ENCODE assay signal across 1 cellular context in the genomic region with DNA sequence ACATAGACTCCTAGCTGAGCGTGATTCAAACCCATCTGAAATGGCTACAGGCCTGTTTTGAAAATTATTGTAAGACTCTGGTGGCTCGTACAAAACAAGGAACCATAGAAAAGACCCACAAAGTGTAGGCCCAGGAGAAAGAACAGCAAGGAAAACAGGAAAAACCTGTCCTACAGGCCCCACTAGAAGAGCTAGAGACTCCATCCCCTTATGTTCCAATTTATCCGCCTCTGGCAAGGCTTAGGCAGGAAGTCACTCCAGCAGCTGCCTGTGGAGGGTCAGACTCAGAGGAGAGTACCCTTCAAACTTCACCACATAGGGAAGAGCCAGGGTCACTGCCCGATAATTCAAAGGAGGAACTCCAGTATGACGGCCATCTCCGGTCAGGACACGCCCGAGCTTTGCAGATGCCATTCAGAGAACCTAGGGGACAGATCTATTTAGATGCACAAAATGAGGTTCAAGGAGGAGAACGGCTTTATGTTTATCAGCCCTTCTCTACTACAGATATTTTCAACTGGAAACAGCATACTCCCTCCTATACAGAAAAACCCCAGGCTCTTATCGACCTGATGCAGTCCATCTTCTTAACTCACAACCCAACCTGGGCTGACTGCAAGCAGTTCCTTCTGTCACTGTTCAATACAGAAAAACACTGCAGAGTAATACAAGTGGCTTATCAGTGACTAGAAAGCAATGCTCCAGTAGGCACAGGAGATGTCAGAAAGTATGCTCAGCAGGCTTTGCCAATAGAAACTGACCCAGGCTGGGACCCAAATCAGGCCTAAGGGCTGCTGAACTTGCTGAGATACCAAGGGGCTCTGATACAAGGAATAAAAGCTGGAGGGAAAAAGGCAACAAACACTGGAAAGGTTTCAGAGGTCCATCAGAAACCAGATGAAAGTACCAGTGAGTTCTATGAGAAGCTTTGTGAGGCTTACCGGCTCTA.
TF ChIP-seq lines count a peak whose summit lies in the region.

No MANE protein-coding gene starts in this region.

TF ChIP-seq in K562, 482 proteins besides CTCF, POLR2A, EP300 and RAD21 (continued from another document and continues in another):
- TF ChIP-seq, protein P1, sequence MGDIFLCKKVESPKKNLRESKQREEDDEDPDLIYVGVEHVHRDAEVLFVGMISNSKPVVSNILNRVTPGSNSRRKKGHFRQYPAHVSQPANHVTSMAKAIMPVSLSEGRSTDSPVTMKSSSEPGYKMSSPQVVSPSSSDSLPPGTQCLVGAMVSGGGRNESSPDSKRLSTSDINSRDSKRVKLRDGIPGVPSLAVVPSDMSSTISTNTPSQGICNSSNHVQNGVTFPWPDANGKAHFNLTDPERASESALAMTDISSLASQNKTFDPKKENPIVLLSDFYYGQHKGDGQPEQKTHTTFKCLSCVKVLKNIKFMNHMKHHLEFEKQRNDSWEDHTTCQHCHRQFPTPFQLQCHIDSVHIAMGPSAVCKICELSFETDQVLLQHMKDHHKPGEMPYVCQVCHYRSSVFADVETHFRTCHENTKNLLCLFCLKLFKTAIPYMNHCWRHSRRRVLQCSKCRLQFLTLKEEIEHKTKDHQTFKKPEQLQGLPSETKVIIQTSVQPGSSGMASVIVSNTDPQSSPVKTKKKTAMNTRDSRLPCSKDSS (IDR thresholded peaks at IDR 0.05; ENCODE audit: low read depth, partially characterized antibody): no peak
- TF ChIP-seq FOXK2 (conservative IDR thresholded peaks at IDR 0.05 in 1 of 2, IDR thresholded peaks at IDR 0.05 in 1 of 2; ENCODE audit: low read depth in 2 of 2) (peak in 1 of 2 experiments; percentile 55; a peak in 1 of 4 replicates), MAFG (tag; conservative IDR thresholded peaks at IDR 0.05) (no peak), ZNF408 (CRISPR knock-in tag; IDR thresholded peaks at IDR 0.05; ENCODE audit: low read depth) (no peak), ELF1 (tag; IDR thresholded peaks at IDR 0.05) (no peak), ZNF507 (tag; conservative IDR thresholded peaks at IDR 0.05) (no peak), XRCC3 (IDR thresholded peaks at IDR 0.05) (no peak), JUND (IDR thresholded peaks at IDR 0.05; ENCODE audit: borderline replicate concordance, low read depth, low read length) (no peak), JUND (tag; IDR thresholded peaks at IDR 0.05; ENCODE audit: borderline replicate concordance, low read depth, low read length) (no peak), ZNF431 (CRISPR knock-in tag; IDR thresholded peaks at IDR 0.05) (no peak), CREBBP (IDR thresholded peaks at IDR 0.05; ENCODE audit: low read depth, low read length) (no peak), FOXM1 (IDR thresholded peaks at IDR 0.05; ENCODE audit: low read depth) (peak; percentile 71; the same call in 1 of the 2 replicates), FOXM1 (CRISPR knock-in tag; IDR thresholded peaks at IDR 0.05; ENCODE audit: low read depth) (no peak), PRMT5 (CRISPR knock-in tag; IDR thresholded peaks at IDR 0.05) (no peak), ZEB2 (IDR thresholded peaks at IDR 0.05) (peak; percentile 73; the same call in 1 of the 2 replicates), ETV5 (CRISPR knock-in tag; IDR thresholded peaks at IDR 0.05; ENCODE audit: low read depth) (0 out of 2 replicates have a peak, but pooled peaks have one; percentile 64), KAT8 (IDR thresholded peaks at IDR 0.05; ENCODE audit: low read depth) (no peak)
- TF ChIP-seq, protein P2, sequence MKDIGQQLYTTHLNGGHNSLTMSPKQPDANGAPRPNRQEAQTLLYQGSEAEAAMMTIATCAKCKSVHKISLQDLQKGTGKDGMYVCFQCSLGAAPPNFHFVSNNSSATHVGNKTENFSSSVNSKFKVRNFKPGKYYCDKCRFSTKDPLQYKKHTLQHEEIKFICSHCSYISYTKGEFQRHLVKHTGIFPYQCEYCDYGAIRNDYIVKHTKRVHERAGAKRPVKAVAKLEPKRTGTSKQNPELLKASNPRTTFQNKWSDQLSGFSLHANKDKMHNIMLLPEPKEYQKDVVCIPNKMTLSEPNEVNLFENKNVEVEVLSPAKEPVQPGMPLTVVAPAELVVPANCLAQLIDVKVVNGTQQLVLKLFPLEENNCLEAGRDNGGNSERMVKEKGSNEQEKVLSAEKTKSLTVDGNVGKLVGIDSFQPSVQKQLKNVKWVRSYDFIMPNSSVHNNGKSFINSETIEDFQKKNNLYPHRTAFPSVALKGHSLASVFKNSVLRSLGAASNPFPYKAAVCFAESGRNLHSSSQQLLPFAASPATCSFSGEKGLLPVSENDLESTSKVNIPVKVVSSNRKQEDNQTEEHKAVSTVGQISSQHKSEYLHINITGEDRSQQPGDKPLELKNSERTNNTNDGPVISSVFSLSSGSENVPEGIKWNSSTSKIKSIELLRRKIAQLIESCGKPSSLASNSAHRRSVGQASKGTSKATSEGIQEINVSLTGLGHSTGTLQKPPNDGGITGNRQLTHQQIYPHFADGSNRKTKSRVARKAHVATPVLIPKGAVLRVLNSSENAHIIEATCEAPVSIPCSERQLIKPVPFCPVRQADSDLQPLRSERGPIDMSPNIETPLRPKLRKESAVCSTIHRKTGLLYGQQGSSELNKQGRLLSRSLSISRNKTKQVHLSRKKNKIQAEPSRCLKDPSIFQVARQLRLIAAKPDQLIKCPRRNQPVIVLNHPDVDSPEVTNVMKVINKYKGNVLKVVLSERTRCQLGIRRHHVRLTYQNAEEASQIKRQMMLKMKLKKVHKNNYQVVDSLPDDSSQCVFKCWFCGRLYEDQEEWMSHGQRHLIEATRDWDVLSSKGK (CRISPR knock-in tag; IDR thresholded peaks at IDR 0.05): no peak
- TF ChIP-seq, protein P3, sequence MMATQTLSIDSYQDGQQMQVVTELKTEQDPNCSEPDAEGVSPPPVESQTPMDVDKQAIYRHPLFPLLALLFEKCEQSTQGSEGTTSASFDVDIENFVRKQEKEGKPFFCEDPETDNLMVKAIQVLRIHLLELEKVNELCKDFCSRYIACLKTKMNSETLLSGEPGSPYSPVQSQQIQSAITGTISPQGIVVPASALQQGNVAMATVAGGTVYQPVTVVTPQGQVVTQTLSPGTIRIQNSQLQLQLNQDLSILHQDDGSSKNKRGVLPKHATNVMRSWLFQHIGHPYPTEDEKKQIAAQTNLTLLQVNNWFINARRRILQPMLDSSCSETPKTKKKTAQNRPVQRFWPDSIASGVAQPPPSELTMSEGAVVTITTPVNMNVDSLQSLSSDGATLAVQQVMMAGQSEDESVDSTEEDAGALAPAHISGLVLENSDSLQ (IDR thresholded peaks at IDR 0.05): peak; percentile 58
- TF ChIP-seq, protein P4, sequence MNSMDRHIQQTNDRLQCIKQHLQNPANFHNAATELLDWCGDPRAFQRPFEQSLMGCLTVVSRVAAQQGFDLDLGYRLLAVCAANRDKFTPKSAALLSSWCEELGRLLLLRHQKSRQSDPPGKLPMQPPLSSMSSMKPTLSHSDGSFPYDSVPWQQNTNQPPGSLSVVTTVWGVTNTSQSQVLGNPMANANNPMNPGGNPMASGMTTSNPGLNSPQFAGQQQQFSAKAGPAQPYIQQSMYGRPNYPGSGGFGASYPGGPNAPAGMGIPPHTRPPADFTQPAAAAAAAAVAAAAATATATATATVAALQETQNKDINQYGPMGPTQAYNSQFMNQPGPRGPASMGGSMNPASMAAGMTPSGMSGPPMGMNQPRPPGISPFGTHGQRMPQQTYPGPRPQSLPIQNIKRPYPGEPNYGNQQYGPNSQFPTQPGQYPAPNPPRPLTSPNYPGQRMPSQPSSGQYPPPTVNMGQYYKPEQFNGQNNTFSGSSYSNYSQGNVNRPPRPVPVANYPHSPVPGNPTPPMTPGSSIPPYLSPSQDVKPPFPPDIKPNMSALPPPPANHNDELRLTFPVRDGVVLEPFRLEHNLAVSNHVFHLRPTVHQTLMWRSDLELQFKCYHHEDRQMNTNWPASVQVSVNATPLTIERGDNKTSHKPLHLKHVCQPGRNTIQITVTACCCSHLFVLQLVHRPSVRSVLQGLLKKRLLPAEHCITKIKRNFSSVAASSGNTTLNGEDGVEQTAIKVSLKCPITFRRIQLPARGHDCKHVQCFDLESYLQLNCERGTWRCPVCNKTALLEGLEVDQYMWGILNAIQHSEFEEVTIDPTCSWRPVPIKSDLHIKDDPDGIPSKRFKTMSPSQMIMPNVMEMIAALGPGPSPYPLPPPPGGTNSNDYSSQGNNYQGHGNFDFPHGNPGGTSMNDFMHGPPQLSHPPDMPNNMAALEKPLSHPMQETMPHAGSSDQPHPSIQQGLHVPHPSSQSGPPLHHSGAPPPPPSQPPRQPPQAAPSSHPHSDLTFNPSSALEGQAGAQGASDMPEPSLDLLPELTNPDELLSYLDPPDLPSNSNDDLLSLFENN (IDR thresholded peaks at IDR 0.05; ENCODE audit: low read depth in 2 of 2, low read length in 2 of 2): peak in 1 of 2 experiments; percentile 55; a peak in 1 of 4 replicates
- TF ChIP-seq, protein P5, sequence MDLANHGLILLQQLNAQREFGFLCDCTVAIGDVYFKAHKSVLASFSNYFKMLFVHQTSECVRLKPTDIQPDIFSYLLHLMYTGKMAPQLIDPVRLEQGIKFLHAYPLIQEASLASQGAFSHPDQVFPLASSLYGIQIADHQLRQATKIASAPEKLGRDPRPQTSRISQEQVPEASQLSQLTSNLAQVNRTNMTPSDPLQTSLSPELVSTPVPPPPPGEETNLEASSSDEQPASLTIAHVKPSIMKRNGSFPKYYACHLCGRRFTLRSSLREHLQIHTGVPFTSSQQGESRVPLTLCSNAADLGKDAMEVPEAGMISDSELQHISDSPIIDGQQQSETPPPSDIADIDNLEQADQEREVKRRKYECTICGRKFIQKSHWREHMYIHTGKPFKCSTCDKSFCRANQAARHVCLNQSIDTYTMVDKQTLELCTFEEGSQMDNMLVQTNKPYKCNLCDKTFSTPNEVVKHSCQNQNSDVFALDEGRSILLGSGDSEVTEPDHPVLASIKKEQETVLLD (IDR thresholded peaks at IDR 0.05): no peak
- TF ChIP-seq, protein P6, sequence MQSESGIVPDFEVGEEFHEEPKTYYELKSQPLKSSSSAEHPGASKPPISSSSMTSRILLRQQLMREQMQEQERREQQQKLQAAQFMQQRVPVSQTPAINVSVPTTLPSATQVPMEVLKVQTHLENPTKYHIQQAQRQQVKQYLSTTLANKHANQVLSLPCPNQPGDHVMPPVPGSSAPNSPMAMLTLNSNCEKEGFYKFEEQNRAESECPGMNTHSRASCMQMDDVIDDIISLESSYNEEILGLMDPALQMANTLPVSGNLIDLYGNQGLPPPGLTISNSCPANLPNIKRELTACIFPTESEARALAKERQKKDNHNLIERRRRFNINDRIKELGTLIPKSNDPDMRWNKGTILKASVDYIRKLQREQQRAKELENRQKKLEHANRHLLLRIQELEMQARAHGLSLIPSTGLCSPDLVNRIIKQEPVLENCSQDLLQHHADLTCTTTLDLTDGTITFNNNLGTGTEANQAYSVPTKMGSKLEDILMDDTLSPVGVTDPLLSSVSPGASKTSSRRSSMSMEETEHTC (IDR thresholded peaks at IDR 0.05): no peak
- TF ChIP-seq, protein P7, sequence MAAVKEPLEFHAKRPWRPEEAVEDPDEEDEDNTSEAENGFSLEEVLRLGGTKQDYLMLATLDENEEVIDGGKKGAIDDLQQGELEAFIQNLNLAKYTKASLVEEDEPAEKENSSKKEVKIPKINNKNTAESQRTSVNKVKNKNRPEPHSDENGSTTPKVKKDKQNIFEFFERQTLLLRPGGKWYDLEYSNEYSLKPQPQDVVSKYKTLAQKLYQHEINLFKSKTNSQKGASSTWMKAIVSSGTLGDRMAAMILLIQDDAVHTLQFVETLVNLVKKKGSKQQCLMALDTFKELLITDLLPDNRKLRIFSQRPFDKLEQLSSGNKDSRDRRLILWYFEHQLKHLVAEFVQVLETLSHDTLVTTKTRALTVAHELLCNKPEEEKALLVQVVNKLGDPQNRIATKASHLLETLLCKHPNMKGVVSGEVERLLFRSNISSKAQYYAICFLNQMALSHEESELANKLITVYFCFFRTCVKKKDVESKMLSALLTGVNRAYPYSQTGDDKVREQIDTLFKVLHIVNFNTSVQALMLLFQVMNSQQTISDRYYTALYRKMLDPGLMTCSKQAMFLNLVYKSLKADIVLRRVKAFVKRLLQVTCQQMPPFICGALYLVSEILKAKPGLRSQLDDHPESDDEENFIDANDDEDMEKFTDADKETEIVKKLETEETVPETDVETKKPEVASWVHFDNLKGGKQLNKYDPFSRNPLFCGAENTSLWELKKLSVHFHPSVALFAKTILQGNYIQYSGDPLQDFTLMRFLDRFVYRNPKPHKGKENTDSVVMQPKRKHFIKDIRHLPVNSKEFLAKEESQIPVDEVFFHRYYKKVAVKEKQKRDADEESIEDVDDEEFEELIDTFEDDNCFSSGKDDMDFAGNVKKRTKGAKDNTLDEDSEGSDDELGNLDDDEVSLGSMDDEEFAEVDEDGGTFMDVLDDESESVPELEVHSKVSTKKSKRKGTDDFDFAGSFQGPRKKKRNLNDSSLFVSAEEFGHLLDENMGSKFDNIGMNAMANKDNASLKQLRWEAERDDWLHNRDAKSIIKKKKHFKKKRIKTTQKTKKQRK (IDR thresholded peaks at IDR 0.05; ENCODE audit: borderline replicate concordance, low read depth, low read length): no peak
